ENCODE assay signal across 1 cellular context in the genomic region with DNA sequence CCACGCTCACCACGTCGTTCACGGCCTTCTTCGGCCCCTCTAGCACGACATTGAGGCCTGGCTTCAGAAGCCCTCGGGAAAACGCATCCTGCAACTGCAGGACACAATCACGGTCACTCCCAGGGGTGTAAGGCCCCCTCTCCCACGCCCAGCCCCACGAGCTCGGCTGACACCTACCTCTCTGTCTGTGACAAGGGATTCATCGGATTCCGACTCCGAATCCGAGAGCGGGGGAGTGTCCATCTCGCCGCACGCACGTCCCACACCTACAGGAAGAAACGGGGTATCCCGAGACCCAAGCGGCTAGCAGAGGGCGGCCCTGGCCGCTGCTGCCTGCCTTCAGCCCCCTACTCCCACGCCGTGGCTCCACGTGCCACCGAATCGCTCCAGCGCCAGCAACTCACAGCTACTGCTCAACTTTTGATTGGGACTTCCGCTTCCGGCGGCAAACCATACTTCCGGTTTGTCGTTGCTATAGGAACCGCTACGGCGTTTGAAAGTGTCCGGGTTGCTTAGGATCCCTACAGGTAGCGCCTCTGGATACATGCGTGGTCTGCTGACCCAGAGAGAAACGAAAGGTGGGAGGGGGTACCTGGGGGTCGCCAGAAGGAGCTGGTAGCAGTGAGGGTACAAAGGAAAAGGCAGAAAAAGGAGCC.
TF ChIP-seq lines count a peak whose summit lies in the region.

CFAP57 (plus strand) TSS at position 455 of the 656 bp plus-strand sequence. CDS start 424 bp downstream, outside the sequence.
EBNA1BP2 (minus strand) TSS at position 415 of the 656 bp plus-strand sequence; CDS start at position 243, 172 bp downstream.

TF ChIP-seq in HepG2, 621 proteins besides CTCF, POLR2A, EP300 and RAD21 (continued from another document and continues in another):
- no peak for TF ChIP-seq ZNF276 (CRISPR knock-in tag; IDR thresholded peaks at IDR 0.05; ENCODE audit: low read depth)
- no peak for TF ChIP-seq PITX1 (CRISPR knock-in tag; IDR thresholded peaks at IDR 0.05)
- no peak for TF ChIP-seq ZNF781 (CRISPR knock-in tag; IDR thresholded peaks at IDR 0.05; ENCODE audit: borderline replicate concordance, not compliant biosample characterization)
- TF ChIP-seq ZC3H4 (CRISPR knock-in tag; IDR thresholded peaks at IDR 0.05; ENCODE audit: borderline replicate concordance) = no peak
- TF ChIP-seq IKZF5 (CRISPR knock-in tag; IDR thresholded peaks at IDR 0.05) = no peak
- TF ChIP-seq ZNF749 (CRISPR knock-in tag; IDR thresholded peaks at IDR 0.05; ENCODE audit: borderline replicate concordance) = no peak; the same call in 1 of the 2 replicates
- TF ChIP-seq ZNF567 (CRISPR knock-in tag; IDR thresholded peaks at IDR 0.05; ENCODE audit: borderline replicate concordance) = no peak
- TF ChIP-seq HDAC2 (CRISPR knock-in tag; IDR thresholded peaks at IDR 0.05) = peak; percentile 78
- no peak for TF ChIP-seq KDM1A (CRISPR knock-in tag; IDR thresholded peaks at IDR 0.05)
- TF ChIP-seq RBAK (CRISPR knock-in tag; IDR thresholded peaks at IDR 0.05) = no peak
- TF ChIP-seq ZNF275 (CRISPR knock-in tag; IDR thresholded peaks at IDR 0.05; ENCODE audit: borderline replicate concordance) = no peak
- peak; percentile 76 for TF ChIP-seq ZNF761 (CRISPR knock-in tag; conservative IDR thresholded peaks at IDR 0.05)
- TF ChIP-seq RXRB (CRISPR knock-in tag; IDR thresholded peaks at IDR 0.05; ENCODE audit: borderline replicate concordance) = no peak
- TF ChIP-seq, protein P1, sequence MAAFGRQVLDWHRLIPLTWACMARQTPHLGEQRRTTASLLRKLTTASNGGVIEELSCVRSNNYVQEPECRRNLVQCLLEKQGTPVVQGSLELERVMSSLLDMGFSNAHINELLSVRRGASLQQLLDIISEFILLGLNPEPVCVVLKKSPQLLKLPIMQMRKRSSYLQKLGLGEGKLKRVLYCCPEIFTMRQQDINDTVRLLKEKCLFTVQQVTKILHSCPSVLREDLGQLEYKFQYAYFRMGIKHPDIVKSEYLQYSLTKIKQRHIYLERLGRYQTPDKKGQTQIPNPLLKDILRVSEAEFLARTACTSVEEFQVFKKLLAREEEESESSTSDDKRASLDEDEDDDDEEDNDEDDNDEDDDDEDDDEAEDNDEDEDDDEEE (CRISPR knock-in tag; IDR thresholded peaks at IDR 0.05) = 0 out of 2 replicates have a peak, but pooled peaks have one; percentile 20
- TF ChIP-seq TEAD2 (CRISPR knock-in tag; IDR thresholded peaks at IDR 0.05) = no peak; the same call in 1 of the 2 replicates
- no peak for TF ChIP-seq ZBTB8A (CRISPR knock-in tag; IDR thresholded peaks at IDR 0.05; ENCODE audit: borderline replicate concordance, low read depth)
- peak; percentile 14; the same call in 1 of the 2 replicates for TF ChIP-seq DNMT3B (CRISPR knock-in tag; conservative IDR thresholded peaks at IDR 0.05)
- TF ChIP-seq PRPF4 (IDR thresholded peaks at IDR 0.05; ENCODE audit: low read depth, low read length, poor library complexity, severe bottlenecking) = no peak
- TF ChIP-seq ZNF552 (CRISPR knock-in tag; IDR thresholded peaks at IDR 0.05; ENCODE audit: borderline replicate concordance) = peak; percentile 81
- TF ChIP-seq, protein P2, sequence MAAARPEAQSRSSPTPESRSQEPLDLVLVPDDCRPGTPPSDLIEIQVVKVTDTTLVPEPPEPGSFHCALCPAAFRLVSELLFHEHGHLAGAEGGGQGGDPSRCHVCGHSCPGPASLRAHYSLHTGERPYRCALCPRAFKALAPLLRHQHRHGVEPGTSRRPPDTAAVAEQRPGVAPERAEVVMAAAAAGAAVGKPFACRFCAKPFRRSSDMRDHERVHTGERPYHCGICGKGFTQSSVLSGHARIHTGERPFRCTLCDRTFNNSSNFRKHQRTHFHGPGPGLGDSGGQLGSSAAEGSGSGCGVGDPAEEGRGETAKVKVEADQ (CRISPR knock-in tag; IDR thresholded peaks at IDR 0.05; ENCODE audit: borderline replicate concordance) = no peak
- no peak; the same call in 1 of the 2 replicates for TF ChIP-seq GATA4 (IDR thresholded peaks at IDR 0.05; ENCODE audit: borderline replicate concordance, low read depth)
- TF ChIP-seq, protein P3, sequence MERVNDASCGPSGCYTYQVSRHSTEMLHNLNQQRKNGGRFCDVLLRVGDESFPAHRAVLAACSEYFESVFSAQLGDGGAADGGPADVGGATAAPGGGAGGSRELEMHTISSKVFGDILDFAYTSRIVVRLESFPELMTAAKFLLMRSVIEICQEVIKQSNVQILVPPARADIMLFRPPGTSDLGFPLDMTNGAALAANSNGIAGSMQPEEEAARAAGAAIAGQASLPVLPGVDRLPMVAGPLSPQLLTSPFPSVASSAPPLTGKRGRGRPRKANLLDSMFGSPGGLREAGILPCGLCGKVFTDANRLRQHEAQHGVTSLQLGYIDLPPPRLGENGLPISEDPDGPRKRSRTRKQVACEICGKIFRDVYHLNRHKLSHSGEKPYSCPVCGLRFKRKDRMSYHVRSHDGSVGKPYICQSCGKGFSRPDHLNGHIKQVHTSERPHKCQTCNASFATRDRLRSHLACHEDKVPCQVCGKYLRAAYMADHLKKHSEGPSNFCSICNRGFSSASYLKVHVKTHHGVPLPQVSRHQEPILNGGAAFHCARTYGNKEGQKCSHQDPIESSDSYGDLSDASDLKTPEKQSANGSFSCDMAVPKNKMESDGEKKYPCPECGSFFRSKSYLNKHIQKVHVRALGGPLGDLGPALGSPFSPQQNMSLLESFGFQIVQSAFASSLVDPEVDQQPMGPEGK (CRISPR knock-in tag; IDR thresholded peaks at IDR 0.05) = no peak
- peak; percentile 57 for TF ChIP-seq ARNTL (CRISPR knock-in tag; IDR thresholded peaks at IDR 0.05)
- TF ChIP-seq MXI1 (IDR thresholded peaks at IDR 0.05; ENCODE audit: borderline replicate concordance, low read depth, low read length) = peak; percentile 100
- TF ChIP-seq GMEB2 (CRISPR knock-in tag; IDR thresholded peaks at IDR 0.05; ENCODE audit: low read depth) = no peak
- TF ChIP-seq HINFP (CRISPR knock-in tag; IDR thresholded peaks at IDR 0.05; ENCODE audit: low read depth) = no peak
- TF ChIP-seq RFXAP (CRISPR knock-in tag; IDR thresholded peaks at IDR 0.05; ENCODE audit: borderline replicate concordance) = peak; percentile 60; the same call in 1 of the 2 replicates
- 0 out of 2 replicates have a peak, but pooled peaks have one; percentile 37 for TF ChIP-seq ZNF557 (CRISPR knock-in tag; IDR thresholded peaks at IDR 0.05)
- no peak for TF ChIP-seq ZBTB1 (CRISPR knock-in tag; IDR thresholded peaks at IDR 0.05; ENCODE audit: borderline replicate concordance)
- no peak for TF ChIP-seq ZNF75D (CRISPR knock-in tag; IDR thresholded peaks at IDR 0.05; ENCODE audit: borderline replicate concordance)
- TF ChIP-seq RAD51 (IDR thresholded peaks at IDR 0.05; ENCODE audit: borderline replicate concordance) = no peak
- TF ChIP-seq HMG20B (CRISPR knock-in tag; conservative IDR thresholded peaks at IDR 0.05) = no peak
- no peak for TF ChIP-seq ZFP36L1 (CRISPR knock-in tag; IDR thresholded peaks at IDR 0.05)
- no peak for TF ChIP-seq E2F2 (CRISPR knock-in tag; IDR thresholded peaks at IDR 0.05; ENCODE audit: borderline replicate concordance)
- no peak; the same call in 1 of the 2 replicates for TF ChIP-seq JUND (CRISPR knock-in tag; IDR thresholded peaks at IDR 0.05)
- peak; percentile 28; the same call in 1 of the 2 replicates for TF ChIP-seq POGZ (CRISPR knock-in tag; IDR thresholded peaks at IDR 0.05)
- peak; percentile 88 for TF ChIP-seq GATAD1 (CRISPR knock-in tag; IDR thresholded peaks at IDR 0.05)
- no peak for TF ChIP-seq STAT5B (CRISPR knock-in tag; IDR thresholded peaks at IDR 0.05)
- 0 out of 2 replicates have a peak, but pooled peaks have one; percentile 16 for TF ChIP-seq ZNF605 (CRISPR knock-in tag; IDR thresholded peaks at IDR 0.05)
- no peak for TF ChIP-seq PAX8 (CRISPR knock-in tag; IDR thresholded peaks at IDR 0.05; ENCODE audit: borderline replicate concordance)
- peak; percentile 97 for TF ChIP-seq MAX (IDR thresholded peaks at IDR 0.05)
- no peak for TF ChIP-seq ELF4 (CRISPR knock-in tag; IDR thresholded peaks at IDR 0.05; ENCODE audit: borderline replicate concordance)
- TF ChIP-seq FOSL1 (CRISPR knock-in tag; IDR thresholded peaks at IDR 0.05; ENCODE audit: borderline replicate concordance) = no peak
- TF ChIP-seq REXO4 (CRISPR knock-in tag; IDR thresholded peaks at IDR 0.05; ENCODE audit: borderline replicate concordance) = 0 out of 2 replicates have a peak, but pooled peaks have one; percentile 62
- TF ChIP-seq EZH2 (conservative IDR thresholded peaks at IDR 0.05; ENCODE audit: low read depth, low read length) = no peak
- no peak for TF ChIP-seq PPARG (CRISPR knock-in tag; conservative IDR thresholded peaks at IDR 0.05)
- TF ChIP-seq ZNF484 (CRISPR knock-in tag; IDR thresholded peaks at IDR 0.05; ENCODE audit: borderline replicate concordance, low read depth) = no peak
- TF ChIP-seq NFE2L1 (CRISPR knock-in tag; IDR thresholded peaks at IDR 0.05; ENCODE audit: borderline replicate concordance) = no peak
- TF ChIP-seq NFYC (CRISPR knock-in tag; IDR thresholded peaks at IDR 0.05) = 0 out of 2 replicates have a peak, but pooled peaks have one; percentile 33
- no peak for TF ChIP-seq NAIF1 (CRISPR knock-in tag; IDR thresholded peaks at IDR 0.05; ENCODE audit: borderline replicate concordance)
- no peak for TF ChIP-seq ZNF10 (CRISPR knock-in tag; IDR thresholded peaks at IDR 0.05; ENCODE audit: borderline replicate concordance, low read depth)
- TF ChIP-seq CC2D1A (CRISPR knock-in tag; IDR thresholded peaks at IDR 0.05) = no peak
- TF ChIP-seq ZNF615 (CRISPR knock-in tag; IDR thresholded peaks at IDR 0.05; ENCODE audit: borderline replicate concordance) = no peak
